In the genomic region with DNA sequence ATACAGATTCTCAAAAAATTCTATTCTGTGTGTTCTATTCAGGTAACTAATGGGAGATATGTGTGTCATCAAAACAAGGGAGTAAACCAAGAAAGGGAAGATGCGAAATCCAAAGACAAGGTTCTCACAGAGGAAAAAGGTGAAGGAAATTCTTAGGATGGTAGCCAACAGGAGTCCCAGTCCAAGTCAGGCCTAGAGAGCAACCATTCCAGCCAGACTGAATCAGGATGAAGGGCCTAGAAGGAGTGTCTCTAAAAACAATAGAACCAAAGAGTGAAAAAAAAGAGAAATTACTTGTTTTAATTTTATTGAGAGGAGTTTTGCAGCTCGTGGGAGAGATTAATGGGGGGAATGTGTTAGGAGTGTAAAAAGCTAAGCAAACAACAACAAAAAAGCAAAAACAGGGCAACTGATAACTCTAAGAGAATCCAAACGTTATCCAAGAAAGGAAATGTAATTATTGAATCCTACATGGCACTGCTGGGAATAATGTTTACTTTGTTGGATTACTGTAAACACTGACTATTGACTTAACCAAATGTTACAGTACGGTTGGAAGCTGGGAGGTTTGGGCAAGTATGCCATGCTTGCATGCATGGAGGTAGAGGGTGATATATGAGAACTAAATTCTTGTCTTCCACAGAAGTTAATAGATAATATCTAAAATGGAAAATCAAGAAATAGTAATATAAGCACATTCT, we compare ENCODE assay signal across 1 cellular context.
TF ChIP-seq lines count a peak whose summit lies in the region.

No MANE protein-coding gene starts in this region.

TF ChIP-seq in HepG2, 621 proteins besides CTCF, POLR2A, EP300 and RAD21 (continued from another document and continues in another):
- TF ChIP-seq, protein P1, sequence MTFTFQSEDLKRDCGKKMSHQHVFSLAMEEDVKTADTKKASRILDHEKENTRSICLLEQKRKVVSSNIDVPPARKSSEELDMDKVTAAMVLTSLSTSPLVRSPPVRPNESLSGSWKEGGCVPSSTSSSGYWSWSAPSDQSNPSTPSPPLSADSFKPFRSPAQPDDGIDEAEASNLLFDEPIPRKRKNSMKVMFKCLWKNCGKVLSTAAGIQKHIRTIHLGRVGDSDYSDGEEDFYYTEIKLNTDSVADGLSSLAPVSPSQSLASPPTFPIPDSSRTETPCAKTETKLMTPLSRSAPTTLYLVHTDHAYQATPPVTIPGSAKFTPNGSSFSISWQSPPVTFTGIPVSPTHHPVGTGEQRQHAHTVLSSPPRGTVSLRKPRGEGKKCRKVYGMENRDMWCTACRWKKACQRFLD (CRISPR knock-in tag; IDR thresholded peaks at IDR 0.05; ENCODE audit: borderline replicate concordance): no peak
- TF ChIP-seq GATAD2A (CRISPR knock-in tag; IDR thresholded peaks at IDR 0.05): peak; percentile 63
- TF ChIP-seq ZNF644 (CRISPR knock-in tag; IDR thresholded peaks at IDR 0.05; ENCODE audit: low read depth): peak; percentile 88
- TF ChIP-seq, protein P2, sequence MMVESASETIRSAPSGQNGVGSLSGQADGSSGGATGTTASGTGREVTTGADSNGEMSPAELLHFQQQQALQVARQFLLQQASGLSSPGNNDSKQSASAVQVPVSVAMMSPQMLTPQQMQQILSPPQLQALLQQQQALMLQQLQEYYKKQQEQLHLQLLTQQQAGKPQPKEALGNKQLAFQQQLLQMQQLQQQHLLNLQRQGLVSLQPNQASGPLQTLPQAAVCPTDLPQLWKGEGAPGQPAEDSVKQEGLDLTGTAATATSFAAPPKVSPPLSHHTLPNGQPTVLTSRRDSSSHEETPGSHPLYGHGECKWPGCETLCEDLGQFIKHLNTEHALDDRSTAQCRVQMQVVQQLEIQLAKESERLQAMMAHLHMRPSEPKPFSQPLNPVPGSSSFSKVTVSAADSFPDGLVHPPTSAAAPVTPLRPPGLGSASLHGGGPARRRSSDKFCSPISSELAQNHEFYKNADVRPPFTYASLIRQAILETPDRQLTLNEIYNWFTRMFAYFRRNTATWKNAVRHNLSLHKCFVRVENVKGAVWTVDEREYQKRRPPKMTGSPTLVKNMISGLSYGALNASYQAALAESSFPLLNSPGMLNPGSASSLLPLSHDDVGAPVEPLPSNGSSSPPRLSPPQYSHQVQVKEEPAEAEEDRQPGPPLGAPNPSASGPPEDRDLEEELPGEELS (CRISPR knock-in tag; IDR thresholded peaks at IDR 0.05): peak; percentile 80
- TF ChIP-seq ZNF776 (CRISPR knock-in tag; IDR thresholded peaks at IDR 0.05): no peak
- TF ChIP-seq HMGA1 (CRISPR knock-in tag; conservative IDR thresholded peaks at IDR 0.05): no peak
- no peak for TF ChIP-seq ZNF10 (CRISPR knock-in tag; IDR thresholded peaks at IDR 0.05; ENCODE audit: borderline replicate concordance, low read depth)
- TF ChIP-seq, protein P3, sequence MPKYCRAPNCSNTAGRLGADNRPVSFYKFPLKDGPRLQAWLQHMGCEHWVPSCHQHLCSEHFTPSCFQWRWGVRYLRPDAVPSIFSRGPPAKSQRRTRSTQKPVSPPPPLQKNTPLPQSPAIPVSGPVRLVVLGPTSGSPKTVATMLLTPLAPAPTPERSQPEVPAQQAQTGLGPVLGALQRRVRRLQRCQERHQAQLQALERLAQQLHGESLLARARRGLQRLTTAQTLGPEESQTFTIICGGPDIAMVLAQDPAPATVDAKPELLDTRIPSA (CRISPR knock-in tag; IDR thresholded peaks at IDR 0.05; ENCODE audit: borderline replicate concordance): no peak
- TF ChIP-seq SOX5 (CRISPR knock-in tag; IDR thresholded peaks at IDR 0.05; ENCODE audit: borderline replicate concordance): peak; percentile 17; the same call in 1 of the 2 replicates
- TF ChIP-seq KLF6 (CRISPR knock-in tag; IDR thresholded peaks at IDR 0.05): no peak
- TF ChIP-seq, protein P4, sequence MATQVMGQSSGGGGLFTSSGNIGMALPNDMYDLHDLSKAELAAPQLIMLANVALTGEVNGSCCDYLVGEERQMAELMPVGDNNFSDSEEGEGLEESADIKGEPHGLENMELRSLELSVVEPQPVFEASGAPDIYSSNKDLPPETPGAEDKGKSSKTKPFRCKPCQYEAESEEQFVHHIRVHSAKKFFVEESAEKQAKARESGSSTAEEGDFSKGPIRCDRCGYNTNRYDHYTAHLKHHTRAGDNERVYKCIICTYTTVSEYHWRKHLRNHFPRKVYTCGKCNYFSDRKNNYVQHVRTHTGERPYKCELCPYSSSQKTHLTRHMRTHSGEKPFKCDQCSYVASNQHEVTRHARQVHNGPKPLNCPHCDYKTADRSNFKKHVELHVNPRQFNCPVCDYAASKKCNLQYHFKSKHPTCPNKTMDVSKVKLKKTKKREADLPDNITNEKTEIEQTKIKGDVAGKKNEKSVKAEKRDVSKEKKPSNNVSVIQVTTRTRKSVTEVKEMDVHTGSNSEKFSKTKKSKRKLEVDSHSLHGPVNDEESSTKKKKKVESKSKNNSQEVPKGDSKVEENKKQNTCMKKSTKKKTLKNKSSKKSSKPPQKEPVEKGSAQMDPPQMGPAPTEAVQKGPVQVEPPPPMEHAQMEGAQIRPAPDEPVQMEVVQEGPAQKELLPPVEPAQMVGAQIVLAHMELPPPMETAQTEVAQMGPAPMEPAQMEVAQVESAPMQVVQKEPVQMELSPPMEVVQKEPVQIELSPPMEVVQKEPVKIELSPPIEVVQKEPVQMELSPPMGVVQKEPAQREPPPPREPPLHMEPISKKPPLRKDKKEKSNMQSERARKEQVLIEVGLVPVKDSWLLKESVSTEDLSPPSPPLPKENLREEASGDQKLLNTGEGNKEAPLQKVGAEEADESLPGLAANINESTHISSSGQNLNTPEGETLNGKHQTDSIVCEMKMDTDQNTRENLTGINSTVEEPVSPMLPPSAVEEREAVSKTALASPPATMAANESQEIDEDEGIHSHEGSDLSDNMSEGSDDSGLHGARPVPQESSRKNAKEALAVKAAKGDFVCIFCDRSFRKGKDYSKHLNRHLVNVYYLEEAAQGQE (IDR thresholded peaks at IDR 0.05; ENCODE audit: borderline replicate concordance in 1 of 2, low read depth in 1 of 2, low read length in 2 of 2): peak in 1 of 2 experiments; percentile 51; a peak in 1 of 4 replicates
- no peak for TF ChIP-seq ZNF879 (CRISPR knock-in tag; IDR thresholded peaks at IDR 0.05)
- TF ChIP-seq, protein P5, sequence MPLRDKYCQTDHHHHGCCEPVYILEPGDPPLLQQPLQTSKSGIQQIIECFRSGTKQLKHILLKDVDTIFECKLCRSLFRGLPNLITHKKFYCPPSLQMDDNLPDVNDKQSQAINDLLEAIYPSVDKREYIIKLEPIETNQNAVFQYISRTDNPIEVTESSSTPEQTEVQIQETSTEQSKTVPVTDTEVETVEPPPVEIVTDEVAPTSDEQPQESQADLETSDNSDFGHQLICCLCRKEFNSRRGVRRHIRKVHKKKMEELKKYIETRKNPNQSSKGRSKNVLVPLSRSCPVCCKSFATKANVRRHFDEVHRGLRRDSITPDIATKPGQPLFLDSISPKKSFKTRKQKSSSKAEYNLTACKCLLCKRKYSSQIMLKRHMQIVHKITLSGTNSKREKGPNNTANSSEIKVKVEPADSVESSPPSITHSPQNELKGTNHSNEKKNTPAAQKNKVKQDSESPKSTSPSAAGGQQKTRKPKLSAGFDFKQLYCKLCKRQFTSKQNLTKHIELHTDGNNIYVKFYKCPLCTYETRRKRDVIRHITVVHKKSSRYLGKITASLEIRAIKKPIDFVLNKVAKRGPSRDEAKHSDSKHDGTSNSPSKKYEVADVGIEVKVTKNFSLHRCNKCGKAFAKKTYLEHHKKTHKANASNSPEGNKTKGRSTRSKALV (CRISPR knock-in tag; IDR thresholded peaks at IDR 0.05): no peak
- TF ChIP-seq, protein P6, sequence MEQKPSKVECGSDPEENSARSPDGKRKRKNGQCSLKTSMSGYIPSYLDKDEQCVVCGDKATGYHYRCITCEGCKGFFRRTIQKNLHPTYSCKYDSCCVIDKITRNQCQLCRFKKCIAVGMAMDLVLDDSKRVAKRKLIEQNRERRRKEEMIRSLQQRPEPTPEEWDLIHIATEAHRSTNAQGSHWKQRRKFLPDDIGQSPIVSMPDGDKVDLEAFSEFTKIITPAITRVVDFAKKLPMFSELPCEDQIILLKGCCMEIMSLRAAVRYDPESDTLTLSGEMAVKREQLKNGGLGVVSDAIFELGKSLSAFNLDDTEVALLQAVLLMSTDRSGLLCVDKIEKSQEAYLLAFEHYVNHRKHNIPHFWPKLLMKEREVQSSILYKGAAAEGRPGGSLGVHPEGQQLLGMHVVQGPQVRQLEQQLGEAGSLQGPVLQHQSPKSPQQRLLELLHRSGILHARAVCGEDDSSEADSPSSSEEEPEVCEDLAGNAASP (CRISPR knock-in tag; IDR thresholded peaks at IDR 0.05; ENCODE audit: borderline replicate concordance): no peak
- TF ChIP-seq CAMTA2 (CRISPR knock-in tag; IDR thresholded peaks at IDR 0.05; ENCODE audit: borderline replicate concordance): no peak
- TF ChIP-seq ZNF577 (CRISPR knock-in tag; IDR thresholded peaks at IDR 0.05; ENCODE audit: borderline replicate concordance, low read depth): no peak
- TF ChIP-seq, protein P7, sequence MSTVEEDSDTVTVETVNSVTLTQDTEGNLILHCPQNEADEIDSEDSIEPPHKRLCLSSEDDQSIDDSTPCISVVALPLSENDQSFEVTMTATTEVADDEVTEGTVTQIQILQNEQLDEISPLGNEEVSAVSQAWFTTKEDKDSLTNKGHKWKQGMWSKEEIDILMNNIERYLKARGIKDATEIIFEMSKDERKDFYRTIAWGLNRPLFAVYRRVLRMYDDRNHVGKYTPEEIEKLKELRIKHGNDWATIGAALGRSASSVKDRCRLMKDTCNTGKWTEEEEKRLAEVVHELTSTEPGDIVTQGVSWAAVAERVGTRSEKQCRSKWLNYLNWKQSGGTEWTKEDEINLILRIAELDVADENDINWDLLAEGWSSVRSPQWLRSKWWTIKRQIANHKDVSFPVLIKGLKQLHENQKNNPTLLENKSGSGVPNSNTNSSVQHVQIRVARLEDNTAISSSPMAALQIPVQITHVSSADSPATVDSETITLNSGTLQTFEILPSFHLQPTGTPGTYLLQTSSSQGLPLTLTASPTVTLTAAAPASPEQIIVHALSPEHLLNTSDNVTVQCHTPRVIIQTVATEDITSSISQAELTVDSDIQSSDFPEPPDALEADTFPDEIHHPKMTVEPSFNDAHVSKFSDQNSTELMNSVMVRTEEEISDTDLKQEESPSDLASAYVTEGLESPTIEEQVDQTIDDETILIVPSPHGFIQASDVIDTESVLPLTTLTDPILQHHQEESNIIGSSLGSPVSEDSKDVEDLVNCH (CRISPR knock-in tag; IDR thresholded peaks at IDR 0.05): no peak
- TF ChIP-seq, protein P8, sequence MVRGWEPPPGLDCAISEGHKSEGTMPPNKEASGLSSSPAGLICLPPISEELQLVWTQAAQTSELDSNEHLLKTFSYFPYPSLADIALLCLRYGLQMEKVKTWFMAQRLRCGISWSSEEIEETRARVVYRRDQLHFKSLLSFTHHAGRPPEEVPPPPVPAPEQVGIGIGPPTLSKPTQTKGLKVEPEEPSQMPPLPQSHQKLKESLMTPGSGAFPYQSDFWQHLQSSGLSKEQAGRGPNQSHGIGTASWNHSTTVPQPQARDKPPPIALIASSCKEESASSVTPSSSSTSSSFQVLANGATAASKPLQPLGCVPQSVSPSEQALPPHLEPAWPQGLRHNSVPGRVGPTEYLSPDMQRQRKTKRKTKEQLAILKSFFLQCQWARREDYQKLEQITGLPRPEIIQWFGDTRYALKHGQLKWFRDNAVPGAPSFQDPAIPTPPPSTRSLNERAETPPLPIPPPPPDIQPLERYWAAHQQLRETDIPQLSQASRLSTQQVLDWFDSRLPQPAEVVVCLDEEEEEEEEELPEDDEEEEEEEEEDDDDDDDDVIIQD (CRISPR knock-in tag; IDR thresholded peaks at IDR 0.05; ENCODE audit: low read depth): peak; percentile 92
- TF ChIP-seq FOXK2 (IDR thresholded peaks at IDR 0.05): no peak
- peak; percentile 28; the same call in 1 of the 2 replicates for TF ChIP-seq HMG20A (CRISPR knock-in tag; IDR thresholded peaks at IDR 0.05; ENCODE audit: borderline replicate concordance)
- TF ChIP-seq BRD4 (CRISPR knock-in tag; IDR thresholded peaks at IDR 0.05): no peak
- TF ChIP-seq ZNF83 (CRISPR knock-in tag; IDR thresholded peaks at IDR 0.05; ENCODE audit: borderline replicate concordance): no peak
- peak; percentile 32; the same call in 1 of the 2 replicates for TF ChIP-seq FOXK1 (CRISPR knock-in tag; IDR thresholded peaks at IDR 0.05; ENCODE audit: borderline replicate concordance, low read depth)
- TF ChIP-seq ZNF121 (CRISPR knock-in tag; IDR thresholded peaks at IDR 0.05): no peak
- no peak for TF ChIP-seq SP140L (CRISPR knock-in tag; IDR thresholded peaks at IDR 0.05; ENCODE audit: borderline replicate concordance)
- no peak for TF ChIP-seq ZNF75D (CRISPR knock-in tag; IDR thresholded peaks at IDR 0.05; ENCODE audit: borderline replicate concordance)
- 0 out of 2 replicates have a peak, but pooled peaks have one; percentile 31 for TF ChIP-seq IRF2 (CRISPR knock-in tag; IDR thresholded peaks at IDR 0.05)
- TF ChIP-seq MXI1 (IDR thresholded peaks at IDR 0.05; ENCODE audit: borderline replicate concordance, low read depth, low read length): no peak
- no peak for TF ChIP-seq HIVEP1 (CRISPR knock-in tag; IDR thresholded peaks at IDR 0.05)
- peak; percentile 19; the same call in 1 of the 2 replicates for TF ChIP-seq ZNF12 (CRISPR knock-in tag; IDR thresholded peaks at IDR 0.05)
- no peak for TF ChIP-seq TOE1 (CRISPR knock-in tag; IDR thresholded peaks at IDR 0.05)
- TF ChIP-seq ZNF841 (CRISPR knock-in tag; IDR thresholded peaks at IDR 0.05; ENCODE audit: borderline replicate concordance): no peak
- no peak for TF ChIP-seq ZNF761 (CRISPR knock-in tag; conservative IDR thresholded peaks at IDR 0.05)
- TF ChIP-seq, protein P9, sequence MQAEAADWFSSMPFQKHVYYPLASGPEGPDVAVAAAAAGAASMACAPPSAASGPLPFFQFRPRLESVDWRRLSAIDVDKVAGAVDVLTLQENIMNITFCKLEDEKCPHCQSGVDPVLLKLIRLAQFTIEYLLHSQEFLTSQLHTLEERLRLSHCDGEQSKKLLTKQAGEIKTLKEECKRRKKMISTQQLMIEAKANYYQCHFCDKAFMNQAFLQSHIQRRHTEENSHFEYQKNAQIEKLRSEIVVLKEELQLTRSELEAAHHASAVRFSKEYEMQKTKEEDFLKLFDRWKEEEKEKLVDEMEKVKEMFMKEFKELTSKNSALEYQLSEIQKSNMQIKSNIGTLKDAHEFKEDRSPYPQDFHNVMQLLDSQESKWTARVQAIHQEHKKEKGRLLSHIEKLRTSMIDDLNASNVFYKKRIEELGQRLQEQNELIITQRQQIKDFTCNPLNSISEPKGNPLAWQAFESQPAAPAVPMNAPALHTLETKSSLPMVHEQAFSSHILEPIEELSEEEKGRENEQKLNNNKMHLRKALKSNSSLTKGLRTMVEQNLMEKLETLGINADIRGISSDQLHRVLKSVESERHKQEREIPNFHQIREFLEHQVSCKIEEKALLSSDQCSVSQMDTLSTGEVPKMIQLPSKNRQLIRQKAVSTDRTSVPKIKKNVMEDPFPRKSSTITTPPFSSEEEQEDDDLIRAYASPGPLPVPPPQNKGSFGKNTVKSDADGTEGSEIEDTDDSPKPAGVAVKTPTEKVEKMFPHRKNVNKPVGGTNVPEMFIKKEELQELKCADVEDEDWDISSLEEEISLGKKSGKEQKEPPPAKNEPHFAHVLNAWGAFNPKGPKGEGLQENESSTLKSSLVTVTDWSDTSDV (CRISPR knock-in tag; IDR thresholded peaks at IDR 0.05): no peak
- TF ChIP-seq SMARCC2 (IDR thresholded peaks at IDR 0.05): no peak
- 0 out of 4 replicates have a peak, but pooled peaks of 1 of the 2 experiments have one; percentile 22 for TF ChIP-seq KLF16 (CRISPR knock-in tag; IDR thresholded peaks at IDR 0.05)
- peak; percentile 95 for TF ChIP-seq FOXA3 (CRISPR knock-in tag; IDR thresholded peaks at IDR 0.05)
